In the genomic region with DNA sequence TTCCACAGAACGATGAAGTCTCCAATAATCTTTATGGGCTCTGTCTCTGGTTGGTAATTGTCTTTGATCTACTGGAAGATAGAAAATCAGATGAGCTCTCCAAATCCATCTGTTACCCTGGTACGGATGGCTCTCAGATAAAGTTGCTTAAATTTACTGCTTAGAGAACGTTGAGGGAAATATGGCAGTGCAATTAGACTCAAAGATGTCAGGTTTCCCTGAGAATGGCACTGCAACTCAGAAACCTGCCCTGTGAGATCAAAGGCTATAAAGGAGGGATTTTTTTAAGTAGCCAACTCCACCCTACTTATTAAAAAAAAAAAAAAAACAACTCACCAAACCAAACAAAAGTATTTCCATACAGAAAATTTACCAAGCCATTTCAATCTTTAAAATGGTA, we compare ENCODE assay signal across 7 cellular contexts. TPM values are rescaled to one million over a fixed set of nuclear protein-coding genes. Genes with fewer than 3 reads are reported as not detected.
DNase-seq lines count a peak whose midpoint lies in the region; ATAC-seq, FAIRE-seq and TF ChIP-seq lines count a peak whose summit lies in the region.

No MANE protein-coding gene starts in this region.

- FAIRE-seq in GM12891 (lab: Jason Lieb, UNC) = no peak

- TF ChIP-seq CTCF in SU-DHL-6 (IDR thresholded peaks at IDR 0.05; ENCODE audit: insufficient read depth, low read length, poor library complexity, severe bottlenecking) (no peak), foreskin keratinocyte (conservative IDR thresholded peaks at IDR 0.05) (no peak), WERI-Rb-1 (IDR thresholded peaks at IDR 0.05; ENCODE audit: low read depth, low read length) (no peak)

- intact Hi-C loops in left cardiac atrium (cut with DNase I) = no loop called here

- DNase-seq in GM12891 (ENCODE audit: insufficient read length, low spot score) (no peak), foreskin keratinocyte (no peak), occipital lobe (lab: John Stamatoyannopoulos, UW) (no peak), WERI-Rb-1 (no peak), left cardiac atrium (no peak)
- DNase-seq in stimulated activated naive CD8-positive, alpha-beta T cell treated with anti-CD3 and anti-CD28 coated beads, Interleukin-15, amount 100 ng/mL, for 72 hours = no peak

- H3K4me3 Mint-ChIP-seq in stimulated activated naive CD8-positive, alpha-beta T cell treated with anti-CD3 and anti-CD28 coated beads, Interleukin-15, amount 100 ng/mL, for 72 hours = peak overlapping the region; percentile 94

- no peaks in the 10 kb centered on the region for H3K9me3 ChIP-seq in SU-DHL-6 (ENCODE audit: insufficient read depth, low read length)
- H3K9me3 ChIP-seq in WERI-Rb-1 (ENCODE audit: severe bottlenecking) = no peaks in the 10 kb centered on the region

- H3K27me3 ChIP-seq in SU-DHL-6 (ENCODE audit: low read length) (no peaks in the 10 kb centered on the region), foreskin keratinocyte (no peaks in the 10 kb centered on the region), WERI-Rb-1 (ENCODE audit: insufficient read depth, low read depth, severe bottlenecking) (no peaks in the 10 kb centered on the region)

- peaks cover 31% of the 10 kb centered on the region for H3K4me1 ChIP-seq in foreskin keratinocyte

- no peaks in the 10 kb centered on the region for H3K9me3 Mint-ChIP-seq in stimulated activated naive CD8-positive, alpha-beta T cell treated with anti-CD3 and anti-CD28 coated beads, Interleukin-15, amount 100 ng/mL, for 72 hours

- TF ChIP-seq POLR2A in GM12891 (IDR thresholded peaks at IDR 0.05; ENCODE audit: low read depth, low read length) = 0 out of 2 replicates have a peak, but pooled peaks have one; percentile 42

- no peaks in the 10 kb centered on the region for H4K20me1 ChIP-seq in SU-DHL-6 (ENCODE audit: low read depth, low read length)

- H3K4me1 Mint-ChIP-seq in stimulated activated naive CD8-positive, alpha-beta T cell treated with anti-CD3 and anti-CD28 coated beads, Interleukin-15, amount 100 ng/mL, for 72 hours = peaks cover 65% of the 10 kb centered on the region

- peak overlapping the region; percentile 91 to 96 for H3K27ac Mint-ChIP-seq in stimulated activated naive CD8-positive, alpha-beta T cell treated with anti-CD3 and anti-CD28 coated beads, Interleukin-15, amount 100 ng/mL, for 72 hours

- H3K27me3 Mint-ChIP-seq in stimulated activated naive CD8-positive, alpha-beta T cell treated with anti-CD3 and anti-CD28 coated beads, Interleukin-15, amount 100 ng/mL, for 72 hours = no peaks in the 10 kb centered on the region

- H3K36me3 ChIP-seq in SU-DHL-6 (ENCODE audit: low read length) = 0 out of 2 replicates have a peak, but pooled peaks cover 6% of the 10 kb centered on the region
- H3K36me3 ChIP-seq in WERI-Rb-1 = no peaks in the 10 kb centered on the region

- H3K4me2 ChIP-seq in SU-DHL-6 (ENCODE audit: low read depth, low read length, poor library complexity, severe bottlenecking) = peak overlapping the region; percentile 93

- peak overlapping the region; percentile 40 for H3K4me3 ChIP-seq in SU-DHL-6 (ENCODE audit: insufficient read depth, low read length, poor library complexity, severe bottlenecking)
- H3K4me3 ChIP-seq in WERI-Rb-1 (ENCODE audit: low read depth, low read length) = no peak overlapping the region

- no peaks in the 10 kb centered on the region for H3K9me2 ChIP-seq in SU-DHL-6 (replicated peaks; ENCODE audit: insufficient read depth, low read length)

- H3K79me2 ChIP-seq in SU-DHL-6 (ENCODE audit: insufficient read depth, low read length) = peaks cover 41% of the 10 kb centered on the region

- peak overlapping the region; percentile 85 for H3K9ac ChIP-seq in SU-DHL-6 (ENCODE audit: low read length)

- ATAC-seq in foreskin keratinocyte = no peak
- no peak for ATAC-seq in stimulated activated naive CD8-positive, alpha-beta T cell treated with anti-CD3 and anti-CD28 coated beads, Interleukin-15, amount 100 ng/mL, for 72 hours
- ATAC-seq in left cardiac atrium = no peak

- peaks cover 54% of the 10 kb centered on the region for H3F3A ChIP-seq in SU-DHL-6 (ENCODE audit: insufficient read depth)

- no peak overlapping the region for H2AFZ ChIP-seq in SU-DHL-6 (ENCODE audit: low read depth, low read length, severe bottlenecking)

- H3K27ac ChIP-seq in SU-DHL-6 (ENCODE audit: low read depth, low read length) (peak overlapping the region; percentile 94), foreskin keratinocyte (peak overlapping the region; percentile 97), WERI-Rb-1 (no peak overlapping the region)

TF ChIP-seq in GM12891, 5 proteins besides CTCF, POLR2A, EP300 and RAD21:
- TF ChIP-seq SPI1 (IDR thresholded peaks at IDR 0.05; ENCODE audit: low read depth, low read length) (no peak), TAF1 (IDR thresholded peaks at IDR 0.05; ENCODE audit: low read depth, low read length) (no peak), PAX5 (IDR thresholded peaks at IDR 0.05; ENCODE audit: insufficient read depth, low read length, severe bottlenecking) (no peak), POLR2AphosphoS5 (IDR thresholded peaks at IDR 0.05; ENCODE audit: low read depth, low read length) (no peak), POU2F2 (IDR thresholded peaks at IDR 0.05; ENCODE audit: low read depth, low read length) (no peak)

RNA-seq across cellular contexts. Expression of a gene that starts 0.8 kb away (rescaled TPM):
- 42.0 TPM for polyA plus RNA-seq in GM12891 (2012; ENCODE audit: low read depth, missing spikeins)
- total RNA-seq in foreskin keratinocyte = 6.7 and 10.1 TPM in 2 replicates
- 2.0 and 2.8 TPM in 2 replicates for polyA plus RNA-seq in foreskin keratinocyte
- 1.7 TPM for total RNA-seq in occipital lobe
- total RNA-seq in left cardiac atrium = 1 to 10 TPM; 7.0 to 8.4 TPM

RNA-seq across cellular contexts. Expression of a gene that starts 30.5 kb away (rescaled TPM):
- 19.6 TPM for polyA plus RNA-seq in GM12891 (2012; ENCODE audit: low read depth, missing spikeins)
- 52.7 and 57.3 TPM in 2 replicates for total RNA-seq in foreskin keratinocyte
- 25.8 and 27.1 TPM in 2 replicates for polyA plus RNA-seq in foreskin keratinocyte
- total RNA-seq in occipital lobe = 160 TPM
- 10 to 100 TPM; 30.4 to 34.2 TPM for total RNA-seq in left cardiac atrium
